1 cellular context compared by ENCODE assay signal in the genomic region with DNA sequence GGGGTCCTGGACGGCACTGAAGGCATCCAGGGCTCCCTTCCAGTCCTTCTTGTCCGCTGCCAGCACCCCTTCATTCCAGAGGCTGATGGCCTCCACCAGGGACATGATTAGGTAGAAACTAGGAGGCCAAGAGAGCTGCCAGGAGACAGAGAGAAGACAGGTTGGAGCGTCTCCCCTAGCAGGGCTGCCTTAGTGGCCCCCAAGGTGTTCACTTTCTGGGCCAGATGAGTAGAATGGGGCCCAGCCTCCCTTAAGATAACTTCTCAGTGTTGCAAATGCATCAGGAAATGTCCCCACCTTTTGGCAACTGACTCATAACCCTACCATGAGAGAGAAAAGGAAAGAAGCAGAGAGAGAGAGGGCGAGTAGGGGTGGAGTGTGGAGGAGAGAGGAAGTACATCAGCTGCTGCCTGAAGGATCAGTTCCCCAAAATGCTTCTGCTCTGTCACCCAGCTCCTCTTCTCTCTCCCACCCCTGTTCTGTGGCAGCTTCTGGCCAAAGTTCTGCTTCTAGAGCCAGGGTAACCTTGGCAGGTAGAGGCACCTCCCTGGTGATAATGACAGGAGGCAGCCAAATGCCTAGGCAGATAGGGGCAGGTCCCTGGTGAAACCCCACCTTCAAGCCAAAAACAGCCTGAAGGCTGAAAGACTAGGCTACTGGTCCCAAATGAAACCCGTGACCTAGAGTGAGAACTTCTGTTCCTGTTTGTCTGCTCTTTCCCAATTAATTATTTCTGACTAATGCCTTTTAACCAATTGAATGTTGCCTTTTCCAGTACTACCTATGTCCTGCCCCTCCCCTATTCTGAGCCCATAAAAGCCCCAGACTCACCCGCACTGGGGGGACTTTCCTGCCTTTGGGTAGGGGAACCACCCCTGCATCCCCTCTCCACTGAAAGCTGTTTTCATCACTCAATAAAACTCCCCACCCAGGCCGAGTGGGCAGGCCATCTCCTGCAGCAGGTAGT.
TF ChIP-seq lines count a peak whose summit lies in the region.

A gene with protein sequence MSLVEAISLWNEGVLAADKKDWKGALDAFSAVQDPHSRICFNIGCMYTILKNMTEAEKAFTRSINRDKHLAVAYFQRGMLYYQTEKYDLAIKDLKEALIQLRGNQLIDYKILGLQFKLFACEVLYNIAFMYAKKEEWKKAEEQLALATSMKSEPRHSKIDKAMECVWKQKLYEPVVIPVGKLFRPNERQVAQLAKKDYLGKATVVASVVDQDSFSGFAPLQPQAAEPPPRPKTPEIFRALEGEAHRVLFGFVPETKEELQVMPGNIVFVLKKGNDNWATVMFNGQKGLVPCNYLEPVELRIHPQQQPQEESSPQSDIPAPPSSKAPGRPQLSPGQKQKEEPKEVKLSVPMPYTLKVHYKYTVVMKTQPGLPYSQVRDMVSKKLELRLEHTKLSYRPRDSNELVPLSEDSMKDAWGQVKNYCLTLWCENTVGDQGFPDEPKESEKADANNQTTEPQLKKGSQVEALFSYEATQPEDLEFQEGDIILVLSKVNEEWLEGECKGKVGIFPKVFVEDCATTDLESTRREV (minus strand): TSS at position 235 of the 967 bp plus-strand sequence. CDS start 130 bp downstream, at position 105.

TF ChIP-seq in IMR-90, 13 proteins besides CTCF, POLR2A, EP300 and RAD21 (continued from another document):
- TF ChIP-seq, protein P1, sequence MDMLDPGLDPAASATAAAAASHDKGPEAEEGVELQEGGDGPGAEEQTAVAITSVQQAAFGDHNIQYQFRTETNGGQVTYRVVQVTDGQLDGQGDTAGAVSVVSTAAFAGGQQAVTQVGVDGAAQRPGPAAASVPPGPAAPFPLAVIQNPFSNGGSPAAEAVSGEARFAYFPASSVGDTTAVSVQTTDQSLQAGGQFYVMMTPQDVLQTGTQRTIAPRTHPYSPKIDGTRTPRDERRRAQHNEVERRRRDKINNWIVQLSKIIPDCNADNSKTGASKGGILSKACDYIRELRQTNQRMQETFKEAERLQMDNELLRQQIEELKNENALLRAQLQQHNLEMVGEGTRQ (IDR thresholded peaks at IDR 0.05; ENCODE audit: low read depth, low read length) = no peak
- no peak for TF ChIP-seq NFE2L2 (IDR thresholded peaks at IDR 0.05; ENCODE audit: low read depth, low read length)
- no peak for TF ChIP-seq FOS (IDR thresholded peaks at IDR 0.05; ENCODE audit: low read depth, low read length)
- no peak for TF ChIP-seq RFX5 (IDR thresholded peaks at IDR 0.05; ENCODE audit: low read depth, low read length)
- no peak for TF ChIP-seq MAZ (IDR thresholded peaks at IDR 0.05; ENCODE audit: borderline replicate concordance, low read depth, low read length)
- TF ChIP-seq SMC3 (IDR thresholded peaks at IDR 0.05; ENCODE audit: low read depth, low read length) = no peak
- TF ChIP-seq RCOR1 (IDR thresholded peaks at IDR 0.05; ENCODE audit: insufficient replicate concordance, low read length) = no peak
- TF ChIP-seq CHD1 (IDR thresholded peaks at IDR 0.05; ENCODE audit: low read depth, low read length) = no peak
- no peak for TF ChIP-seq BHLHE40 (IDR thresholded peaks at IDR 0.05; ENCODE audit: low read depth, low read length)
